In genomic region chr2:8229546-8229986, GRCh38 we compare ENCODE assay signal across 8 cellular contexts.
DNase-seq lines count a peak whose midpoint lies in the region; ATAC-seq and TF ChIP-seq lines count a peak whose summit lies in the region.

No MANE protein-coding gene starts in this region.

- DNase-seq in EH (ENCODE audit: low read depth) (peak; percentile 58), HT1080 (ENCODE audit: low read depth) (peak; percentile 71), UCSD-AML1 (lab: John Stamatoyannopoulos, UW; ENCODE audit: unreplicated experiment) (peak; percentile 80), erythroblast (lab: John Stamatoyannopoulos, UW) (peak; percentile 89 to 90), pons (ENCODE audit: low spot score) (peak; percentile 20), NCI-H1092 treated with DMSO at 0.1 percent for 48 hours (lab: John Stamatoyannopoulos, UW) (no peak), NCI-H2227 treated with DMSO at 0.1 percent for 48 hours (lab: John Stamatoyannopoulos, UW) (no peak)

- no peak for TF ChIP-seq POLR2A in erythroblast (IDR thresholded peaks at IDR 0.05; ENCODE audit: low read length)

- ATAC-seq in GM21515 (IDR thresholded peaks at IDR 0.05; ENCODE audit: unreplicated experiment): peak; percentile 83

Comparison
In these comparisons a context has a peak if more than half of its experiments do, and no peak if none do; other contexts are left out.
1. DNase-seq: peak in EH (single experiment), HT1080 (single experiment), UCSD-AML1 (single experiment), erythroblast (2 of 2) and pons (single experiment); none in NCI-H1092 treated with DMSO at 0.1 percent for 48 hours (single experiment) and NCI-H2227 treated with DMSO at 0.1 percent for 48 hours (single experiment).